In the genomic region with DNA sequence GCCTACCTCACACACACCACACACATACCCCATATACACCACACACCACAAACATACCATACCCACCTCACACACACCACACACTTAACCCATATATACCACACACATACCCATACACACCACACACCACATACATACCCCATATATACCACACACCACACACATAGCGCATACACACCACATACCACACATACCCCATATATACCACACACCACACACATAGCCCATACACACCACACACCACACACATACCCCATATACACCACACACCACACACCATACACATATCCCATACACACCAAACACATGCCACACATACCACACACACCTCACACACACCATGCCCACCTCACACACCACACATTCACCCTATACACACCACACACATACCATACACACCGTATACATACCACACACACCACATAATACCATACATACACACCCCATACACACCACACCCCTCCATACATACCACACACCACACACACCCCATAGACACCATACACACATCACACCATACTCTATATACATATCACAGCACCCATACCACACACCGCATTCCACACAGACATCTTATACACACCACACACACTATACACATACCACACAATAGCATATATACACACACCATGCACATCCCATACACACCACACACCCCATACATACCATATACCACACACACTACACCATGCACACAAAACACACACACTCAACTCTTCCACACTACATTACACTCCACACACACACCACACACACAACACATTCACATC, we compare ENCODE assay signal across 2 cellular contexts.
TF ChIP-seq lines count a peak whose summit lies in the region.

No MANE protein-coding gene starts in this region.

TF ChIP-seq in IMR-90, 13 proteins besides CTCF, POLR2A, EP300 and RAD21:
- TF ChIP-seq, protein P1, sequence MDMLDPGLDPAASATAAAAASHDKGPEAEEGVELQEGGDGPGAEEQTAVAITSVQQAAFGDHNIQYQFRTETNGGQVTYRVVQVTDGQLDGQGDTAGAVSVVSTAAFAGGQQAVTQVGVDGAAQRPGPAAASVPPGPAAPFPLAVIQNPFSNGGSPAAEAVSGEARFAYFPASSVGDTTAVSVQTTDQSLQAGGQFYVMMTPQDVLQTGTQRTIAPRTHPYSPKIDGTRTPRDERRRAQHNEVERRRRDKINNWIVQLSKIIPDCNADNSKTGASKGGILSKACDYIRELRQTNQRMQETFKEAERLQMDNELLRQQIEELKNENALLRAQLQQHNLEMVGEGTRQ (IDR thresholded peaks at IDR 0.05; ENCODE audit: low read depth, low read length), result no peak
- TF ChIP-seq SMC3 (IDR thresholded peaks at IDR 0.05; ENCODE audit: low read depth, low read length) (no peak), MAFK (IDR thresholded peaks at IDR 0.05; ENCODE audit: low read depth, low read length) (no peak), MXI1 (IDR thresholded peaks at IDR 0.05; ENCODE audit: borderline replicate concordance, low read depth, low read length) (no peak), RCOR1 (IDR thresholded peaks at IDR 0.05; ENCODE audit: insufficient replicate concordance, low read length) (no peak), CHD1 (IDR thresholded peaks at IDR 0.05; ENCODE audit: low read depth, low read length) (no peak), MAZ (IDR thresholded peaks at IDR 0.05; ENCODE audit: borderline replicate concordance, low read depth, low read length) (no peak)
- TF ChIP-seq, protein P2, sequence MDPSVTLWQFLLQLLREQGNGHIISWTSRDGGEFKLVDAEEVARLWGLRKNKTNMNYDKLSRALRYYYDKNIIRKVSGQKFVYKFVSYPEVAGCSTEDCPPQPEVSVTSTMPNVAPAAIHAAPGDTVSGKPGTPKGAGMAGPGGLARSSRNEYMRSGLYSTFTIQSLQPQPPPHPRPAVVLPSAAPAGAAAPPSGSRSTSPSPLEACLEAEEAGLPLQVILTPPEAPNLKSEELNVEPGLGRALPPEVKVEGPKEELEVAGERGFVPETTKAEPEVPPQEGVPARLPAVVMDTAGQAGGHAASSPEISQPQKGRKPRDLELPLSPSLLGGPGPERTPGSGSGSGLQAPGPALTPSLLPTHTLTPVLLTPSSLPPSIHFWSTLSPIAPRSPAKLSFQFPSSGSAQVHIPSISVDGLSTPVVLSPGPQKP (IDR thresholded peaks at IDR 0.05; ENCODE audit: borderline replicate concordance, low read depth, low read length), result no peak

TF ChIP-seq in K562, 482 proteins besides CTCF, POLR2A, EP300 and RAD21 (continues in another document):
- TF ChIP-seq HDAC3 (IDR thresholded peaks at IDR 0.05; ENCODE audit: borderline replicate concordance, partially characterized antibody) (no peak), SETDB1 (IDR thresholded peaks at IDR 0.05; ENCODE audit: low read length) (no peak), ZEB2 (IDR thresholded peaks at IDR 0.05) (no peak), SPI1 (IDR thresholded peaks at IDR 0.05; ENCODE audit: borderline replicate concordance, low read depth, low read length) (no peak), ADNP (tag; IDR thresholded peaks at IDR 0.05) (peak; percentile 48; the same call in 1 of the 2 replicates), CBX8 (IDR thresholded peaks at IDR 0.05; ENCODE audit: borderline replicate concordance, extremely low read depth, low read depth, low read length, poor library complexity, severe bottlenecking) (no peak), ESRRB (CRISPR knock-in tag; IDR thresholded peaks at IDR 0.05; ENCODE audit: borderline replicate concordance) (no peak), ARHGAP35 (IDR thresholded peaks at IDR 0.05; ENCODE audit: partially characterized antibody) (peak; percentile 1), PHF21A (IDR thresholded peaks at IDR 0.05; ENCODE audit: borderline replicate concordance, low read depth) (peak; percentile 23; the same call in 1 of the 2 replicates), ZNF584 (CRISPR knock-in tag; IDR thresholded peaks at IDR 0.05; ENCODE audit: low read depth) (no peak), CHD4 (IDR thresholded peaks at IDR 0.05; ENCODE audit: insufficient read depth, insufficient replicate concordance, low read depth, low read length, poor library complexity, severe bottlenecking) (no peak), KAT7 (CRISPR knock-in tag; IDR thresholded peaks at IDR 0.05; ENCODE audit: borderline replicate concordance) (no peak), KLF16 (IDR thresholded peaks at IDR 0.05) (no peak), HDGF (IDR thresholded peaks at IDR 0.05) (peak; percentile 82; the same call in 1 of the 2 replicates), PHB2 (IDR thresholded peaks at IDR 0.05; ENCODE audit: low read depth) (0 out of 2 replicates have a peak, but pooled peaks have one; percentile 7), CHD1 (IDR thresholded peaks at IDR 0.05; ENCODE audit: low read length) (no peak), PCBP2 (IDR thresholded peaks at IDR 0.05; ENCODE audit: low read depth, low read length, poor library complexity, severe bottlenecking) (no peak), SMARCA5 (IDR thresholded peaks at IDR 0.05) (0 out of 2 replicates have a peak, but pooled peaks have one; percentile 45), ZBTB17 (CRISPR knock-in tag; IDR thresholded peaks at IDR 0.05) (no peak), CTBP1 (IDR thresholded peaks at IDR 0.05; ENCODE audit: borderline replicate concordance) (no peak), CAMTA2 (CRISPR knock-in tag; conservative IDR thresholded peaks at IDR 0.05) (no peak), ZNF165 (CRISPR knock-in tag; IDR thresholded peaks at IDR 0.05; ENCODE audit: borderline replicate concordance) (no peak), SNRNP70 (optimal IDR thresholded peaks at IDR 0.05; ENCODE audit: low read depth, low read length) (no peak), ZC3H8 (IDR thresholded peaks at IDR 0.05) (no peak), KDM5B (IDR thresholded peaks at IDR 0.05; ENCODE audit: insufficient replicate concordance, low read depth, low read length) (no peak), ZNF224 (CRISPR knock-in tag; IDR thresholded peaks at IDR 0.05) (no peak), NCOA1 (IDR thresholded peaks at IDR 0.05; ENCODE audit: low read depth) (no peak), ZNF644 (tag; IDR thresholded peaks at IDR 0.05; ENCODE audit: low read depth) (no peak), ELF4 (CRISPR knock-in tag; IDR thresholded peaks at IDR 0.05) (peak; percentile 15; the same call in 1 of the 2 replicates), ZNF764 (CRISPR knock-in tag; IDR thresholded peaks at IDR 0.05; ENCODE audit: low read depth) (no peak), ZNF354B (CRISPR knock-in tag; IDR thresholded peaks at IDR 0.05) (no peak), PTRF (tag; IDR thresholded peaks at IDR 0.05) (no peak), HMGN3 (IDR thresholded peaks at IDR 0.05; ENCODE audit: borderline replicate concordance, extremely low read depth, insufficient read length, low read depth, low read length) (no peak), YBX1 (IDR thresholded peaks at IDR 0.05) (no peak)
- TF ChIP-seq, protein P3, sequence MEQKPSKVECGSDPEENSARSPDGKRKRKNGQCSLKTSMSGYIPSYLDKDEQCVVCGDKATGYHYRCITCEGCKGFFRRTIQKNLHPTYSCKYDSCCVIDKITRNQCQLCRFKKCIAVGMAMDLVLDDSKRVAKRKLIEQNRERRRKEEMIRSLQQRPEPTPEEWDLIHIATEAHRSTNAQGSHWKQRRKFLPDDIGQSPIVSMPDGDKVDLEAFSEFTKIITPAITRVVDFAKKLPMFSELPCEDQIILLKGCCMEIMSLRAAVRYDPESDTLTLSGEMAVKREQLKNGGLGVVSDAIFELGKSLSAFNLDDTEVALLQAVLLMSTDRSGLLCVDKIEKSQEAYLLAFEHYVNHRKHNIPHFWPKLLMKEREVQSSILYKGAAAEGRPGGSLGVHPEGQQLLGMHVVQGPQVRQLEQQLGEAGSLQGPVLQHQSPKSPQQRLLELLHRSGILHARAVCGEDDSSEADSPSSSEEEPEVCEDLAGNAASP (IDR thresholded peaks at IDR 0.05), result no peak
- TF ChIP-seq, protein P4, sequence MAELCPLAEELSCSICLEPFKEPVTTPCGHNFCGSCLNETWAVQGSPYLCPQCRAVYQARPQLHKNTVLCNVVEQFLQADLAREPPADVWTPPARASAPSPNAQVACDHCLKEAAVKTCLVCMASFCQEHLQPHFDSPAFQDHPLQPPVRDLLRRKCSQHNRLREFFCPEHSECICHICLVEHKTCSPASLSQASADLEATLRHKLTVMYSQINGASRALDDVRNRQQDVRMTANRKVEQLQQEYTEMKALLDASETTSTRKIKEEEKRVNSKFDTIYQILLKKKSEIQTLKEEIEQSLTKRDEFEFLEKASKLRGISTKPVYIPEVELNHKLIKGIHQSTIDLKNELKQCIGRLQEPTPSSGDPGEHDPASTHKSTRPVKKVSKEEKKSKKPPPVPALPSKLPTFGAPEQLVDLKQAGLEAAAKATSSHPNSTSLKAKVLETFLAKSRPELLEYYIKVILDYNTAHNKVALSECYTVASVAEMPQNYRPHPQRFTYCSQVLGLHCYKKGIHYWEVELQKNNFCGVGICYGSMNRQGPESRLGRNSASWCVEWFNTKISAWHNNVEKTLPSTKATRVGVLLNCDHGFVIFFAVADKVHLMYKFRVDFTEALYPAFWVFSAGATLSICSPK (IDR thresholded peaks at IDR 0.05; ENCODE audit: borderline replicate concordance), result peak; percentile 14; the same call in 1 of the 2 replicates
- TF ChIP-seq, protein P5, sequence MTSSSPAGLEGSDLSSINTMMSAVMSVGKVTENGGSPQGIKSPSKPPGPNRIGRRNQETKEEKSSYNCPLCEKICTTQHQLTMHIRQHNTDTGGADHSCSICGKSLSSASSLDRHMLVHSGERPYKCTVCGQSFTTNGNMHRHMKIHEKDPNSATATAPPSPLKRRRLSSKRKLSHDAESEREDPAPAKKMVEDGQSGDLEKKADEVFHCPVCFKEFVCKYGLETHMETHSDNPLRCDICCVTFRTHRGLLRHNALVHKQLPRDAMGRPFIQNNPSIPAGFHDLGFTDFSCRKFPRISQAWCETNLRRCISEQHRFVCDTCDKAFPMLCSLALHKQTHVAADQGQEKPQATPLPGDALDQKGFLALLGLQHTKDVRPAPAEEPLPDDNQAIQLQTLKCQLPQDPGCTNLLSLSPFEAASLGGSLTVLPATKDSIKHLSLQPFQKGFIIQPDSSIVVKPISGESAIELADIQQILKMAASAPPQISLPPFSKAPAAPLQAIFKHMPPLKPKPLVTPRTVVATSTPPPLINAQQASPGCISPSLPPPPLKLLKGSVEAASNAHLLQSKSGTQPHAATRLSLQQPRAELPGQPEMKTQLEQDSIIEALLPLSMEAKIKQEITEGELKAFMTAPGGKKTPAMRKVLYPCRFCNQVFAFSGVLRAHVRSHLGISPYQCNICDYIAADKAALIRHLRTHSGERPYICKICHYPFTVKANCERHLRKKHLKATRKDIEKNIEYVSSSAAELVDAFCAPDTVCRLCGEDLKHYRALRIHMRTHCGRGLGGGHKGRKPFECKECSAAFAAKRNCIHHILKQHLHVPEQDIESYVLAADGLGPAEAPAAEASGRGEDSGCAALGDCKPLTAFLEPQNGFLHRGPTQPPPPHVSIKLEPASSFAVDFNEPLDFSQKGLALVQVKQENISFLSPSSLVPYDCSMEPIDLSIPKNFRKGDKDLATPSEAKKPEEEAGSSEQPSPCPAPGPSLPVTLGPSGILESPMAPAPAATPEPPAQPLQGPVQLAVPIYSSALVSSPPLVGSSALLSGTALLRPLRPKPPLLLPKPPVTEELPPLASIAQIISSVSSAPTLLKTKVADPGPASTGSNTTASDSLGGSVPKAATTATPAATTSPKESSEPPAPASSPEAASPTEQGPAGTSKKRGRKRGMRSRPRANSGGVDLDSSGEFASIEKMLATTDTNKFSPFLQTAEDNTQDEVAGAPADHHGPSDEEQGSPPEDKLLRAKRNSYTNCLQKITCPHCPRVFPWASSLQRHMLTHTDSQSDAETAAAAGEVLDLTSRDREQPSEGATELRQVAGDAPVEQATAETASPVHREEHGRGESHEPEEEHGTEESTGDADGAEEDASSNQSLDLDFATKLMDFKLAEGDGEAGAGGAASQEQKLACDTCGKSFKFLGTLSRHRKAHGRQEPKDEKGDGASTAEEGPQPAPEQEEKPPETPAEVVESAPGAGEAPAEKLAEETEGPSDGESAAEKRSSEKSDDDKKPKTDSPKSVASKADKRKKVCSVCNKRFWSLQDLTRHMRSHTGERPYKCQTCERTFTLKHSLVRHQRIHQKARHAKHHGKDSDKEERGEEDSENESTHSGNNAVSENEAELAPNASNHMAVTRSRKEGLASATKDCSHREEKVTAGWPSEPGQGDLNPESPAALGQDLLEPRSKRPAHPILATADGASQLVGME (CRISPR knock-in tag; IDR thresholded peaks at IDR 0.05), result no peak
- TF ChIP-seq, protein P6, sequence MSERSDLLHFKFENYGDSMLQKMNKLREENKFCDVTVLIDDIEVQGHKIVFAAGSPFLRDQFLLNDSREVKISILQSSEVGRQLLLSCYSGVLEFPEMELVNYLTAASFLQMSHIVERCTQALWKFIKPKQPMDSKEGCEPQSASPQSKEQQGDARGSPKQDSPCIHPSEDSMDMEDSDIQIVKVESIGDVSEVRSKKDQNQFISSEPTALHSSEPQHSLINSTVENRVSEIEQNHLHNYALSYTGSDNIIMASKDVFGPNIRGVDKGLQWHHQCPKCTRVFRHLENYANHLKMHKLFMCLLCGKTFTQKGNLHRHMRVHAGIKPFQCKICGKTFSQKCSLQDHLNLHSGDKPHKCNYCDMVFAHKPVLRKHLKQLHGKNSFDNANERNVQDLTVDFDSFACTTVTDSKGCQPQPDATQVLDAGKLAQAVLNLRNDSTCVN (CRISPR knock-in tag; IDR thresholded peaks at IDR 0.05), result no peak
- TF ChIP-seq, protein P7, sequence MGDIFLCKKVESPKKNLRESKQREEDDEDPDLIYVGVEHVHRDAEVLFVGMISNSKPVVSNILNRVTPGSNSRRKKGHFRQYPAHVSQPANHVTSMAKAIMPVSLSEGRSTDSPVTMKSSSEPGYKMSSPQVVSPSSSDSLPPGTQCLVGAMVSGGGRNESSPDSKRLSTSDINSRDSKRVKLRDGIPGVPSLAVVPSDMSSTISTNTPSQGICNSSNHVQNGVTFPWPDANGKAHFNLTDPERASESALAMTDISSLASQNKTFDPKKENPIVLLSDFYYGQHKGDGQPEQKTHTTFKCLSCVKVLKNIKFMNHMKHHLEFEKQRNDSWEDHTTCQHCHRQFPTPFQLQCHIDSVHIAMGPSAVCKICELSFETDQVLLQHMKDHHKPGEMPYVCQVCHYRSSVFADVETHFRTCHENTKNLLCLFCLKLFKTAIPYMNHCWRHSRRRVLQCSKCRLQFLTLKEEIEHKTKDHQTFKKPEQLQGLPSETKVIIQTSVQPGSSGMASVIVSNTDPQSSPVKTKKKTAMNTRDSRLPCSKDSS (IDR thresholded peaks at IDR 0.05; ENCODE audit: low read depth, partially characterized antibody), result peak; percentile 11
- TF ChIP-seq, protein P8, sequence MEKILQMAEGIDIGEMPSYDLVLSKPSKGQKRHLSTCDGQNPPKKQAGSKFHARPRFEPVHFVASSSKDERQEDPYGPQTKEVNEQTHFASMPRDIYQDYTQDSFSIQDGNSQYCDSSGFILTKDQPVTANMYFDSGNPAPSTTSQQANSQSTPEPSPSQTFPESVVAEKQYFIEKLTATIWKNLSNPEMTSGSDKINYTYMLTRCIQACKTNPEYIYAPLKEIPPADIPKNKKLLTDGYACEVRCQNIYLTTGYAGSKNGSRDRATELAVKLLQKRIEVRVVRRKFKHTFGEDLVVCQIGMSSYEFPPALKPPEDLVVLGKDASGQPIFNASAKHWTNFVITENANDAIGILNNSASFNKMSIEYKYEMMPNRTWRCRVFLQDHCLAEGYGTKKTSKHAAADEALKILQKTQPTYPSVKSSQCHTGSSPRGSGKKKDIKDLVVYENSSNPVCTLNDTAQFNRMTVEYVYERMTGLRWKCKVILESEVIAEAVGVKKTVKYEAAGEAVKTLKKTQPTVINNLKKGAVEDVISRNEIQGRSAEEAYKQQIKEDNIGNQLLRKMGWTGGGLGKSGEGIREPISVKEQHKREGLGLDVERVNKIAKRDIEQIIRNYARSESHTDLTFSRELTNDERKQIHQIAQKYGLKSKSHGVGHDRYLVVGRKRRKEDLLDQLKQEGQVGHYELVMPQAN (IDR thresholded peaks at IDR 0.05; ENCODE audit: borderline replicate concordance), result no peak
